22 cellular contexts compared by ENCODE assay signal in the genomic region with DNA sequence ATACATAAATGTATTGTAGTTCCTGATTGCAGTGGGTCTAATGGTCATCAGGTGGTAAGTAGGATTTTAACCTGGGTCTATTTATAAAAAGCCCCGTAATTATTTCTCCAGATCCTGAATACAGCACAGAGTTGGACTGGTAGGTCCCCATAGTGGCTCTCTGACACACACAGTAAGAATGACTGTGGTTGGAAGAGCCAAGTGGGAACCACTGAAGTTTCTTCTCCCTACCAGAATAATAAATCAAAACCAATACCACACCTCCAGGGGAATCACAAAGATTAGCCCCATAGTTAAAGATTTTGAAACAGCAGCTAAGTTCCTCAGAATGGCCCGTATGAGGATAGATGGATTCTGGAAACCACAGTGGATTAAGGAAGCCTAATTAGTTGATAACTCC.
"Had no signal": no experiment of that assay in that cellular context is flagged by ENCODE, and none has a peak within 500 bp of the region (broad histone marks: within the 10 kb centered on the region; RNA-seq: fewer than 3 reads in every experiment).

No MANE protein-coding gene starts in this region.

- ATAC-seq: activated naive CD4-positive, alpha-beta T cell treated with anti-CD3 and anti-CD28 coated beads, Interleukin-2, amount 50 U/mL, for 72 hours; activated T-cell treated with anti-CD3 and anti-CD28 coated beads, Interleukin-2, amount 50 U/mL, for 4 hours; Right ventricle myocardium inferior; T-cell had no signal

- DNase-seq: activated CD4-positive, alpha-beta memory T cell treated with anti-CD3 and anti-CD28 coated beads for 36 hours; activated CD4-positive, alpha-beta T cell treated with anti-CD3 and anti-CD28 coated beads, Interleukin-2, amount 10 ng/mL, durations not matched to agents 7 days and 5 days; activated CD4-positive, CD25-positive, alpha-beta regulatory T cell; activated CD8-positive, alpha-beta memory T cell treated with anti-CD3 and anti-CD28 coated beads for 24 hours; activated effector memory CD4-positive, alpha-beta T cell treated with anti-CD3 and anti-CD28 coated beads, Interleukin-2, amount 50 U/mL, for 16 hours; activated naive CD4-positive, alpha-beta T cell treated with Interleukin-2 at 50 U/mL for 16 hours; activated T-cell treated with anti-CD3 and anti-CD28 coated beads, Interleukin-2, amount 50 U/mL, for 4 hours; cerebellar nuclear complex; NCI-H1048; NCI-H146; NCI-H187 treated with DMSO at 0.1 percent for 48 hours; NCI-H2081 treated with DMSO at 0.1 percent for 48 hours; NCI-H2227 treated with DMSO at 0.1 percent for 48 hours; NCI-H526 treated with DMSO at 0.1 percent for 48 hours; NCI-H82; RPMI8226; T-cell had no signal

- FAIRE-seq: colon had no signal

- H3K4me3 ChIP-seq: SK-N-MC had no signal

- H3K27ac ChIP-seq: SK-N-MC, VCaP had no signal
